16 cellular contexts compared by ENCODE assay signal in the genomic region with DNA sequence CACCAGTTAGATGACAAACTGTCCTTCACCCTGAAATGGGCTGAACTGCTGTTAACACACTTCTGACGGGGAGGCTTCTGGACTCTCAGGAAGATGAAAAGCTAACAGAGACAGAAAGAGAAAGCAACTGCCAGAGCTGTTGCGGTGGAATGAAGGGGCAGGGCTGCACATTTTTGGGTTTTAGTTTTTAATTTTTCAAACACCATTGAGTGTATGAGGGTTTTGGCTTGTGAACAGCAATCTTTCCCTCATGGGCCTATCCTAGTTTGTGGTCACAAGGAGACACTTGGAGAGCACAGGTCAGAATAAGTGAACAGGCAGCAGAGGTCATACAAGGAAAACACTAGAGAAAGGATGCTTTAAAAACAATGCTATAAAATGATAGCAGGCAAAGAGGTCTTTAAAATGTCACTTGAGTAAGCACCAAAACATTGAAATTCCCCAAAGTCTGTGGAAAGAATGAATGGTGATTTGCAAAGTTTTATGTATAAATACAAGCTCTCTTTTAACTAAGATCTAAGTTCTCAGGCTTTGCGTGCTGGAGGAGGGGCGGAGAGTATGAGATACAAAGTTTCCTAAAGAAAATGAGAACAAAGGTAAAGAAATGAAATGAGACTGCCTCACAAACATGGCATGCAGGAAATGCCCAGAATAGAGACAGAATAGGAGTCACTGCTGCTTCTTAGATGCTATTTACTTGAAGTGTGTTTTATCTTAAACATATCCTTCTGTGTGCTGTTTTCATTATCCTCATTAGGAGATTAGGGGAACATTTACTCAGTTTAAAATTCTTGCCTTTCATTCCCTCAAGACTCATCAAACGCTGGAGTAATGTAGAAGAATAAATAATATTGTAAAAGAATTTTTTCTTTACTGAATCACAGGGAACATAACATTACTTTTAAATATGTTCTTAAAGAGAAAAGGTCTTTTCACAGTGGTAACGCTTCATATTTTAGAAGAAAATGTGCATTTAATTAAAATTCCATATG.
DNase-seq lines count a peak whose midpoint lies in the region; ATAC-seq and TF ChIP-seq lines count a peak whose summit lies in the region.
"Had no signal": no experiment of that assay in that cellular context is flagged by ENCODE, and none has a peak within 500 bp of the region (broad histone marks: within the 10 kb centered on the region; RNA-seq: fewer than 3 reads in every experiment).

No MANE protein-coding gene starts in this region.

- H3K4me1 Mint-ChIP-seq in neural crest cell: peaks cover 63% of the 10 kb centered on the region
- H3K4me1 Mint-ChIP-seq in activated CD4-positive, alpha-beta T cell treated with anti-CD3 and anti-CD28 coated beads for 36 hours: no peaks in the 10 kb centered on the region
- H3K4me1 Mint-ChIP-seq: activated T-helper 17 cell treated with anti-CD3 and anti-CD28 coated beads, Interleukin-2, amount 50 U/mL, for 72 hours had no signal

- ATAC-seq in GM19463 (IDR thresholded peaks at IDR 0.05; ENCODE audit: unreplicated experiment): no peak
- ATAC-seq in GM21367 (IDR thresholded peaks at IDR 0.05; ENCODE audit: unreplicated experiment): no peak
- no peak for ATAC-seq in activated CD4-positive, alpha-beta T cell treated with anti-CD3 and anti-CD28 coated beads for 36 hours
- ATAC-seq: activated T-helper 17 cell treated with anti-CD3 and anti-CD28 coated beads, Interleukin-2, amount 50 U/mL, for 72 hours; body of pancreas; heart left ventricle had no signal

- no peak overlapping the region for H3K4me3 ChIP-seq in SJCRH30
- H3K4me3 ChIP-seq: body of pancreas, heart left ventricle, thoracic aorta had no signal

- H3K27me3 ChIP-seq in SJCRH30: peaks cover 8% of the 10 kb centered on the region; the same call in 1 of the 2 replicates
- H3K27me3 ChIP-seq: body of pancreas, heart left ventricle, neutrophil had no signal

- H3K36me3 ChIP-seq in SJCRH30: no peaks in the 10 kb centered on the region
- H3K36me3 ChIP-seq: heart left ventricle, neutrophil, thoracic aorta had no signal

- peaks cover 4% of the 10 kb centered on the region for H3K9me3 ChIP-seq in SJCRH30 (replicated peaks)
- H3K9me3 ChIP-seq: body of pancreas, neutrophil, thoracic aorta had no signal

- H3K4me1 ChIP-seq in SJCRH30: no peaks in the 10 kb centered on the region
- H3K4me1 ChIP-seq: body of pancreas had no signal

- no peaks in the 10 kb centered on the region for H3K36me3 Mint-ChIP-seq in neural crest cell (ENCODE audit: low read depth)
- no peaks in the 10 kb centered on the region for H3K36me3 Mint-ChIP-seq in activated CD4-positive, alpha-beta T cell treated with anti-CD3 and anti-CD28 coated beads for 36 hours (ENCODE audit: low read depth)

- CTCF ChIA-PET in activated CD4-positive, alpha-beta T cell treated with anti-CD3 and anti-CD28 coated beads for 36 hours (lab: Charles Lee): no interaction called here

- POLR2A ChIA-PET in activated CD4-positive, alpha-beta T cell treated with anti-CD3 and anti-CD28 coated beads for 36 hours (lab: Charles Lee): no interaction called here

- intact Hi-C loops in activated CD4-positive, alpha-beta T cell treated with anti-CD3 and anti-CD28 coated beads for 36 hours (cut with DNase I, micrococcal nuclease): no loop called here

- no peak overlapping the region for H3K27ac ChIP-seq in SJCRH30
- H3K27ac ChIP-seq: body of pancreas, neutrophil, thoracic aorta had no signal

- H3K9me3 Mint-ChIP-seq in neural crest cell: no peaks in the 10 kb centered on the region
- H3K9me3 Mint-ChIP-seq in activated CD4-positive, alpha-beta T cell treated with anti-CD3 and anti-CD28 coated beads for 36 hours (ENCODE audit: low read depth): peaks cover 1% of the 10 kb centered on the region

- H3K27ac Mint-ChIP-seq in neural crest cell (ENCODE audit: unreplicated experiment): peak overlapping the region; percentile 96
- no peak overlapping the region for H3K27ac Mint-ChIP-seq in activated CD4-positive, alpha-beta T cell treated with anti-CD3 and anti-CD28 coated beads for 36 hours
- H3K27ac Mint-ChIP-seq: activated T-helper 17 cell treated with anti-CD3 and anti-CD28 coated beads, Interleukin-2, amount 50 U/mL, for 72 hours had no signal

- DNase-seq in AG08396 (ENCODE audit: low spot score) (peak; percentile 27), M059J (ENCODE audit: low read depth) (peak; percentile 17), fibroblast of gingiva (ENCODE audit: low read depth) (peak; percentile 85), neural crest cell (ENCODE audit: low read depth, low spot score) (no peak), SJCRH30 (no peak)
- DNase-seq in activated CD4-positive, alpha-beta T cell treated with anti-CD3 and anti-CD28 coated beads for 36 hours: no peak
- DNase-seq: ACHN; effector CD4-positive, alpha-beta T cell; heart left ventricle; NCI-H1105 had no signal

- no peak for TF ChIP-seq CTCF in neural crest cell (conservative IDR thresholded peaks at IDR 0.05)

- H3K27me3 Mint-ChIP-seq in neural crest cell (ENCODE audit: low read depth): no peaks in the 10 kb centered on the region
- H3K27me3 Mint-ChIP-seq in activated CD4-positive, alpha-beta T cell treated with anti-CD3 and anti-CD28 coated beads for 36 hours: peaks cover 2% of the 10 kb centered on the region
- H3K27me3 Mint-ChIP-seq: activated T-helper 17 cell treated with anti-CD3 and anti-CD28 coated beads, Interleukin-2, amount 50 U/mL, for 72 hours had no signal

- H3K4me3 Mint-ChIP-seq in neural crest cell: peak overlapping the region; percentile 42
- H3K4me3 Mint-ChIP-seq in activated CD4-positive, alpha-beta T cell treated with anti-CD3 and anti-CD28 coated beads for 36 hours: no peak overlapping the region
- H3K4me3 Mint-ChIP-seq: activated T-helper 17 cell treated with anti-CD3 and anti-CD28 coated beads, Interleukin-2, amount 50 U/mL, for 72 hours had no signal

Comparison
In these comparisons a context has a peak if more than half of its experiments do, and no peak if none do; other contexts are left out.
1. DNase-seq: peak in AG08396 (single experiment), M059J (single experiment) and fibroblast of gingiva (single experiment); none in neural crest cell (single experiment), SJCRH30 (0 of 2) and activated CD4-positive, alpha-beta T cell treated with anti-CD3 and anti-CD28 coated beads for 36 hours (single experiment).